In genomic region chr11:66288138-66288865, GRCh38 we compare ENCODE assay signal across 8 cellular contexts. TPM values are rescaled to one million over a fixed set of nuclear protein-coding genes. Genes with fewer than 3 reads are reported as not detected.
DNase-seq lines count a peak whose midpoint lies in the region; ATAC-seq and TF ChIP-seq lines count a peak whose summit lies in the region.

No MANE protein-coding gene starts in this region.

- peaks cover 10 to 11% of the 10 kb centered on the region in 2 donors for H3K27me3 Mint-ChIP-seq in stimulated activated naive B cell treated with anti-CD40 and anti-IgM and Interleukin-4, amounts not matched to agents 10 μg/mL and 1 μg/mL and 100 μg/mL, for 72 hours

- no peaks in the 10 kb centered on the region for H3K9me3 ChIP-seq in AG04450 (ENCODE audit: control insufficient read depth, insufficient read depth, low read length)
- H3K9me3 ChIP-seq in iPS-20b (ENCODE audit: insufficient read depth, low read depth, low read length): no peaks in the 10 kb centered on the region

- peak overlapping the region; percentile 93 for H3K9ac ChIP-seq in iPS-20b (ENCODE audit: low read depth, low read length)

- H3K9me3 Mint-ChIP-seq in activated naive CD4-positive, alpha-beta T cell treated with anti-CD3 and anti-CD28 coated beads, Interleukin-2, amount 50 U/mL, for 72 hours: no peaks in the 10 kb centered on the region
- H3K9me3 Mint-ChIP-seq in stimulated activated naive B cell treated with anti-CD40 and anti-IgM and Interleukin-4, amounts not matched to agents 10 μg/mL and 1 μg/mL and 100 μg/mL, for 72 hours: no peaks in the 10 kb centered on the region

- DNase-seq in AG04450 (ENCODE audit: low read depth, low spot score) (no peak), H7 (peak; percentile 80), NCI-H2029 (lab: John Stamatoyannopoulos, UW) (no peak)
- DNase-seq in activated naive CD4-positive, alpha-beta T cell treated with anti-CD3 and anti-CD28 coated beads, Interleukin-2, amount 50 U/mL, for 72 hours (ENCODE audit: low spot score in 2 of 2): no peak
- no peak for DNase-seq in stimulated activated naive B cell treated with anti-CD40 and anti-IgM and Interleukin-4, amounts not matched to agents 10 μg/mL and 1 μg/mL and 100 μg/mL, for 72 hours

- H3K4me3 ChIP-seq in AG04450 (ENCODE audit: low read depth, low read length) (peak overlapping the region; percentile 84), H7 (ENCODE audit: insufficient read depth, low read depth, low read length) (peak overlapping the region; percentile 82), iPS-20b (ENCODE audit: low read length) (peak overlapping the region; percentile 96)

- peaks cover 16% of the 10 kb centered on the region for H3K27me3 ChIP-seq in AG04450 (ENCODE audit: control insufficient read depth, insufficient read depth, low read length)
- peaks cover 30% of the 10 kb centered on the region for H3K27me3 ChIP-seq in H7 (ENCODE audit: control insufficient read depth, insufficient read depth, low read length)
- peaks cover 37% of the 10 kb centered on the region for H3K27me3 ChIP-seq in iPS-20b (ENCODE audit: insufficient read depth, low read length)

- POLR2A ChIA-PET in AG04450 (lab: Yijun Ruan, JAX): interaction anchor here (0.6 to 2.6 kb wide), 13 partner anchors 9 to 555 kb away, joined by 3 to 25 read pairs (median 3); partner anchors contain the start of genes CD248, MRPL11, PELI3 and RAB1B

- H3K4me1 ChIP-seq in iPS-20b (ENCODE audit: insufficient read depth, low read length): peaks cover 4% of the 10 kb centered on the region; the same call in 1 of the 2 replicates

- peaks cover 28 to 45% of the 10 kb centered on the region in 2 donors for H3K4me1 Mint-ChIP-seq in stimulated activated naive B cell treated with anti-CD40 and anti-IgM and Interleukin-4, amounts not matched to agents 10 μg/mL and 1 μg/mL and 100 μg/mL, for 72 hours

- no peak for TF ChIP-seq CTCF in AG04450 (IDR thresholded peaks at IDR 0.05; ENCODE audit: low read depth, low read length)

- H3K36me3 ChIP-seq in H7 (replicated peaks; ENCODE audit: control insufficient read depth, insufficient read depth, low read length): peaks cover 6% of the 10 kb centered on the region
- H3K36me3 ChIP-seq in iPS-20b (ENCODE audit: insufficient read depth, low read depth, low read length): peaks cover 4% of the 10 kb centered on the region; the same call in 1 of the 2 replicates

- peak overlapping the region; percentile 85 to 90 for H3K4me3 Mint-ChIP-seq in stimulated activated naive B cell treated with anti-CD40 and anti-IgM and Interleukin-4, amounts not matched to agents 10 μg/mL and 1 μg/mL and 100 μg/mL, for 72 hours

- no peaks in the 10 kb centered on the region for H3K36me3 Mint-ChIP-seq in activated naive CD4-positive, alpha-beta T cell treated with anti-CD3 and anti-CD28 coated beads, Interleukin-2, amount 50 U/mL, for 72 hours
- H3K36me3 Mint-ChIP-seq in stimulated activated naive B cell treated with anti-CD40 and anti-IgM and Interleukin-4, amounts not matched to agents 10 μg/mL and 1 μg/mL and 100 μg/mL, for 72 hours: peaks cover 12% of the 10 kb centered on the region in 2 donors

- H3K27ac ChIP-seq in AG04450 (ENCODE audit: low read depth, low read length): peak overlapping the region; percentile 61
- H3K27ac ChIP-seq in iPS-20b (ENCODE audit: low read length): no peak overlapping the region

- no peak for ATAC-seq in activated naive CD4-positive, alpha-beta T cell treated with anti-CD3 and anti-CD28 coated beads, Interleukin-2, amount 50 U/mL, for 72 hours
- no peak for ATAC-seq in stimulated activated naive B cell treated with anti-CD40 and anti-IgM and Interleukin-4, amounts not matched to agents 10 μg/mL and 1 μg/mL and 100 μg/mL, for 72 hours (replicated peaks)
- no peak for ATAC-seq in HG02870 (IDR thresholded peaks at IDR 0.05; ENCODE audit: unreplicated experiment)
- ATAC-seq in GM21367 (IDR thresholded peaks at IDR 0.05; ENCODE audit: unreplicated experiment): no peak

- H3K27ac Mint-ChIP-seq in activated naive CD4-positive, alpha-beta T cell treated with anti-CD3 and anti-CD28 coated beads, Interleukin-2, amount 50 U/mL, for 72 hours: peak overlapping the region; percentile 89 to 93
- peak overlapping the region; percentile 95 for H3K27ac Mint-ChIP-seq in stimulated activated naive B cell treated with anti-CD40 and anti-IgM and Interleukin-4, amounts not matched to agents 10 μg/mL and 1 μg/mL and 100 μg/mL, for 72 hours

- CTCF ChIA-PET in AG04450 (lab: Charles Lee): interaction anchor here (1.0 to 2.1 kb wide), 6 partner anchors 24 to 120 kb away, joined by 3 to 8 read pairs (median 4); partner anchors contain the start of gene RIN1

RNA-seq across cellular contexts. Expression of gene YIF1A, which starts 0.6 kb away (rescaled TPM):
- 126 and 140 TPM in 2 replicates for polyA plus RNA-seq in AG04450 (2011; rRNA removed)
- 175 and 209 TPM in 2 replicates for polyA minus RNA-seq in AG04450 (2011; rRNA and poly(A)+ RNA removed)
- total RNA-seq in H7 (2014; rRNA removed; shearing (Covaris generic)): 117 and 125 TPM in 2 replicates
- total RNA-seq in activated naive CD4-positive, alpha-beta T cell treated with anti-CD3 and anti-CD28 coated beads, Interleukin-2, amount 50 U/mL, for 72 hours: 10 to 100 TPM; 45.9 to 55.4 TPM

RNA-seq across cellular contexts. Expression of gene TMEM151A, which starts 3.4 kb away (rescaled TPM):
- polyA plus RNA-seq in AG04450 (2011; rRNA removed): not detected in 2 replicates
- polyA minus RNA-seq in AG04450 (2011; rRNA and poly(A)+ RNA removed): not detected in 2 replicates
- total RNA-seq in H7 (2014; rRNA removed; shearing (Covaris generic)): 0.42 and 0.85 TPM in 2 replicates
- total RNA-seq in activated naive CD4-positive, alpha-beta T cell treated with anti-CD3 and anti-CD28 coated beads, Interleukin-2, amount 50 U/mL, for 72 hours: not detected

RNA-seq across cellular contexts. Expression of gene CNIH2, which starts 10.3 kb away (rescaled TPM):
- polyA plus RNA-seq in AG04450 (2011; rRNA removed): 2.0 and 2.8 TPM in 2 replicates
- 1.4 and 1.6 TPM in 2 replicates for polyA minus RNA-seq in AG04450 (2011; rRNA and poly(A)+ RNA removed)
- total RNA-seq in H7 (2014; rRNA removed; shearing (Covaris generic)): 3.5 and 12.0 TPM in 2 replicates
- 1 to 10 TPM; 1.7 to 4.5 TPM for total RNA-seq in activated naive CD4-positive, alpha-beta T cell treated with anti-CD3 and anti-CD28 coated beads, Interleukin-2, amount 50 U/mL, for 72 hours

RNA-seq across cellular contexts. Expression of gene RAB1B, which starts 19.9 kb away (rescaled TPM):
- 127 and 183 TPM in 2 replicates for polyA plus RNA-seq in AG04450 (2011; rRNA removed)
- polyA minus RNA-seq in AG04450 (2011; rRNA and poly(A)+ RNA removed): 142 and 181 TPM in 2 replicates
- total RNA-seq in H7 (2014; rRNA removed; shearing (Covaris generic)): 140 and 165 TPM in 2 replicates
- total RNA-seq in activated naive CD4-positive, alpha-beta T cell treated with anti-CD3 and anti-CD28 coated beads, Interleukin-2, amount 50 U/mL, for 72 hours: 100 to 1,000 TPM; 138 to 153 TPM

RNA-seq across cellular contexts. Expression of gene CD248, which starts 28.5 kb away (rescaled TPM):
- polyA plus RNA-seq in AG04450 (2011; rRNA removed): 105 and 128 TPM in 2 replicates
- 55.9 and 67.4 TPM in 2 replicates for polyA minus RNA-seq in AG04450 (2011; rRNA and poly(A)+ RNA removed)
- total RNA-seq in H7 (2014; rRNA removed; shearing (Covaris generic)): 0.83 and 1.4 TPM in 2 replicates
- under 1 TPM; 0.31 to 0.36 TPM for total RNA-seq in activated naive CD4-positive, alpha-beta T cell treated with anti-CD3 and anti-CD28 coated beads, Interleukin-2, amount 50 U/mL, for 72 hours
